8 cellular contexts compared by ENCODE assay signal in genomic region chr2:20378891-20379519, GRCh38. TPM values are rescaled to one million over a fixed set of nuclear protein-coding genes. Genes with fewer than 3 reads are reported as not detected.
A peak's percentile ranks its signal among the peaks of the same experiment; 100 is the strongest.
DNase-seq lines count a peak whose midpoint lies in the region; ATAC-seq lines count a peak whose summit lies in the region.

No MANE protein-coding gene starts in this region.

- no peak overlapping the region for H2BK120ac ChIP-seq in neuronal stem cell (ENCODE audit: low read depth, low read length)

- peak overlapping the region; percentile 13 for H3K18ac ChIP-seq in neuronal stem cell (ENCODE audit: low read length)

- no peak overlapping the region for H3K27ac Mint-ChIP-seq in naive thymus-derived CD8-positive, alpha-beta T cell

- H3K9ac ChIP-seq in neuronal stem cell (ENCODE audit: low read depth, low read length, poor library complexity), result no peak overlapping the region

- H3K14ac ChIP-seq in neuronal stem cell (ENCODE audit: low read length), result no peak overlapping the region

- H2AFZ ChIP-seq in neuronal stem cell (ENCODE audit: low read length), result peak overlapping the region; percentile 81

- H3K4me1 ChIP-seq in neuronal stem cell (ENCODE audit: control insufficient read depth in 2 of 2, insufficient read depth in 1 of 2, low read depth in 1 of 2, low read length in 2 of 2), result peaks cover 6% of the 10 kb centered on the region in 2 donors

- peaks cover 0 to 31% (median 0%) of the 10 kb centered on the region in 3 experiments for H3K27me3 ChIP-seq in neuronal stem cell (ENCODE audit: control insufficient read depth in 3 of 3, insufficient read depth in 3 of 3, low read depth in 1 of 3, low read length in 3 of 3)

- DNase-seq in Caki2 (ENCODE audit: low read depth) (peak; percentile 70), HuH-7 (ENCODE audit: low spot score) (peak; percentile 72), SW480 (ENCODE audit: low spot score) (peak; percentile 69), foreskin melanocyte (peak; percentile 69), neuronal stem cell (ENCODE audit: low spot score) (peak; percentile 45)
- no peak for DNase-seq in naive thymus-derived CD8-positive, alpha-beta T cell
- DNase-seq in stimulated activated CD4-positive, alpha-beta T cell treated with anti-CD3 and anti-CD28 coated beads, Interleukin-2, amount 100 ng/mL, for 48 hours, result no peak

- no peak overlapping the region for H2BK5ac ChIP-seq in neuronal stem cell (ENCODE audit: low read length)

- no peak overlapping the region for H2AK5ac ChIP-seq in neuronal stem cell (ENCODE audit: low read depth, low read length)

- H3K4me3 ChIP-seq in neuronal stem cell (ENCODE audit: low read length in 2 of 2), result no peak overlapping the region

- in situ Hi-C loops in Caki2 (cut with HindIII; ENCODE audit: low pct_unique_long_range_greater_than_20kb, low sequenced_read_pairs), result no loop called here

- no peak overlapping the region for H4K91ac ChIP-seq in neuronal stem cell (ENCODE audit: low read depth, low read length, poor library complexity)

- peak overlapping the region; percentile 11 for H2BK15ac ChIP-seq in neuronal stem cell (ENCODE audit: low read length)

- H3K4me3 Mint-ChIP-seq in naive thymus-derived CD8-positive, alpha-beta T cell, result no peak overlapping the region

- no CpG with 5 or more reads among the region's 13 CpGs for WGBS in neuronal stem cell (ENCODE audit: extremely low coverage in 2 of 2, insufficient read length in 2 of 2, insufficient replicate concordance in 1 of 2), 2 donors

- no peak overlapping the region for H3K4me2 ChIP-seq in neuronal stem cell (ENCODE audit: insufficient read depth, low read length, poor library complexity, severe bottlenecking)

- no peaks in the 10 kb centered on the region for H3K9me3 ChIP-seq in neuronal stem cell (replicated peaks in 1 of 2; ENCODE audit: control insufficient read depth in 2 of 2, insufficient read depth in 1 of 2, low read depth in 1 of 2, low read length in 2 of 2)

- no peak overlapping the region for H3K4ac ChIP-seq in neuronal stem cell (ENCODE audit: low read length)

- no peak overlapping the region for H4K8ac ChIP-seq in neuronal stem cell (ENCODE audit: low read depth, low read length)

- ATAC-seq in naive thymus-derived CD8-positive, alpha-beta T cell, result no peak
- no peak for ATAC-seq in HG02885 (IDR thresholded peaks at IDR 0.05; ENCODE audit: poor library complexity, unreplicated experiment)

- H3K27ac ChIP-seq in neuronal stem cell (replicated peaks; ENCODE audit: low read length), result no peak overlapping the region

- H3K36me3 Mint-ChIP-seq in naive thymus-derived CD8-positive, alpha-beta T cell, result no peaks in the 10 kb centered on the region

- H2BK12ac ChIP-seq in neuronal stem cell (ENCODE audit: low read length), result no peak overlapping the region

- no peaks in the 10 kb centered on the region for H3K9me3 Mint-ChIP-seq in naive thymus-derived CD8-positive, alpha-beta T cell

- H3K23ac ChIP-seq in neuronal stem cell (ENCODE audit: low read depth, low read length, poor library complexity), result no peak overlapping the region

- no peaks in the 10 kb centered on the region for H3K79me1 ChIP-seq in neuronal stem cell (ENCODE audit: low read depth, low read length)

- no peaks in the 10 kb centered on the region for H3K36me3 ChIP-seq in neuronal stem cell (replicated peaks in 1 of 2; ENCODE audit: control insufficient read depth in 2 of 2, insufficient read depth in 2 of 2, low read length in 2 of 2)

- H3K4me1 Mint-ChIP-seq in naive thymus-derived CD8-positive, alpha-beta T cell, result no peaks in the 10 kb centered on the region

- POLR2A ChIA-PET in naive thymus-derived CD8-positive, alpha-beta T cell (lab: Charles Lee), result no interaction called here

- peaks cover 0 to 3% (median 2%) of the 10 kb centered on the region in 5 donors for H3K27me3 Mint-ChIP-seq in naive thymus-derived CD8-positive, alpha-beta T cell

RNA-seq across cellular contexts. Expression of gene PUM2, which starts 28.4 kb away (rescaled TPM):
- total RNA-seq in Caki2 (2014; rRNA removed; shearing (Covaris generic); ENCODE audit: low replicate concordance), result 31.4 and 35.2 TPM in 2 replicates
- 43.5 TPM for polyA plus RNA-seq in neuronal stem cell (2013, experiment 1 of 2)
- 45.1 TPM for polyA plus RNA-seq in neuronal stem cell (2013, experiment 2 of 2)
- 100 to 1,000 TPM; 175 to 177 TPM for total RNA-seq in naive thymus-derived CD8-positive, alpha-beta T cell
- 10 to 100 TPM; 17.1 to 19.0 (median 18.0) TPM for polyA plus RNA-seq in naive thymus-derived CD8-positive, alpha-beta T cell

Comparison
In these comparisons a context has a peak if more than half of its experiments do, and no peak if none do; other contexts are left out.
1. DNase-seq: peak in Caki2 (single experiment), HuH-7 (single experiment), SW480 (single experiment), foreskin melanocyte (single experiment) and neuronal stem cell (single experiment); none in naive thymus-derived CD8-positive, alpha-beta T cell (0 of 10) and stimulated activated CD4-positive, alpha-beta T cell treated with anti-CD3 and anti-CD28 coated beads, Interleukin-2, amount 100 ng/mL, for 48 hours (0 of 2).